17 cellular contexts compared by ENCODE assay signal in genomic region chr9:36868591-36869282, GRCh38.
"Had no signal": no experiment of that assay in that cellular context is flagged by ENCODE, and none has a peak within 500 bp of the region (broad histone marks: within the 10 kb centered on the region; RNA-seq: fewer than 3 reads in every experiment).

No MANE protein-coding gene starts in this region.

- H3K27ac ChIP-seq: ascending aorta, breast epithelium, foreskin keratinocyte, ovary, tibial artery, vagina had no signal

- H3K4me3 Mint-ChIP-seq: activated naive CD4-positive, alpha-beta T cell treated with anti-CD3 and anti-CD28 coated beads, Interleukin-2, amount 10 ng/mL, durations not matched to agents 7 days and 5 days; effector memory CD8-positive, alpha-beta T cell; neural crest cell; T-helper 2 cell treated with Interferon-gamma antibody and Interleukin-4, amounts not matched to agents 5 μg/mL and 100 μg/mL, for 36 hours had no signal

- H3K4me1 Mint-ChIP-seq: activated naive CD4-positive, alpha-beta T cell treated with anti-CD3 and anti-CD28 coated beads, Interleukin-2, amount 10 ng/mL, durations not matched to agents 7 days and 5 days had no signal

- H3K27ac Mint-ChIP-seq: activated naive CD4-positive, alpha-beta T cell treated with anti-CD3 and anti-CD28 coated beads, Interleukin-2, amount 10 ng/mL, durations not matched to agents 7 days and 5 days; activated T-helper 2 cell treated with anti-CD3 and anti-CD28 coated beads, Interferon-gamma antibody, Interleukin-2, Interleukin-4, amounts not matched to agents 10 μg/mL and 5 μg/mL and 100 μg/mL, durations not matched to agents 14 hours and 24 hours and 36 hours; T-helper 2 cell treated with Interferon-gamma antibody and Interleukin-4, amounts not matched to agents 5 μg/mL and 100 μg/mL, for 36 hours had no signal

- DNase-seq: activated CD4-positive, CD25-positive, alpha-beta regulatory T cell treated with anti-CD3 and anti-CD28 coated beads, Interleukin-2, amount 50 U/mL, for 72 hours; activated naive CD4-positive, alpha-beta T cell treated with anti-CD3 and anti-CD28 coated beads, Interleukin-2, amount 10 ng/mL, durations not matched to agents 7 days and 5 days; activated T-cell treated with anti-CD3 and anti-CD28 coated beads, Interleukin-2, amount 50 U/mL, for 1 hour; dermis blood vessel endothelial cell; effector memory CD8-positive, alpha-beta T cell; foreskin keratinocyte; glutamatergic neuron; ovary; stimulated activated CD4-positive, alpha-beta T cell treated with anti-CD3 and anti-CD28 coated beads, Interleukin-12 subunit alpha, Interleukin-12 subunit beta, amount 100 ng/mL, for 4 hours; stimulated activated CD4-positive, alpha-beta T cell treated with anti-CD3 and anti-CD28 coated beads, Interleukin-2, amount 100 ng/mL, for 24 hours; tibial artery had no signal

- H3K36me3 Mint-ChIP-seq: activated naive CD4-positive, alpha-beta T cell treated with anti-CD3 and anti-CD28 coated beads, Interleukin-2, amount 10 ng/mL, durations not matched to agents 7 days and 5 days had no signal

- H3K4me3 ChIP-seq: ascending aorta, breast epithelium, ovary, tibial artery, vagina had no signal

- H3K36me3 ChIP-seq: ascending aorta, breast epithelium, ovary, tibial artery, vagina had no signal

- ATAC-seq: effector memory CD8-positive, alpha-beta T cell; foreskin keratinocyte had no signal

- H3K27me3 ChIP-seq: ascending aorta, ovary, vagina had no signal

- H3K9me3 ChIP-seq: ascending aorta, breast epithelium, ovary, tibial artery, vagina had no signal

- H3K9me3 Mint-ChIP-seq: activated naive CD4-positive, alpha-beta T cell treated with anti-CD3 and anti-CD28 coated beads, Interleukin-2, amount 10 ng/mL, durations not matched to agents 7 days and 5 days; activated T-helper 2 cell treated with anti-CD3 and anti-CD28 coated beads, Interferon-gamma antibody, Interleukin-2, Interleukin-4, amounts not matched to agents 10 μg/mL and 5 μg/mL and 100 μg/mL, durations not matched to agents 14 hours and 24 hours and 36 hours; effector memory CD8-positive, alpha-beta T cell; neural crest cell; T-helper 2 cell treated with Interferon-gamma antibody and Interleukin-4, amounts not matched to agents 5 μg/mL and 100 μg/mL, for 36 hours had no signal

- H3K4me1 ChIP-seq: ascending aorta, breast epithelium, foreskin keratinocyte, tibial artery, vagina had no signal
